ENCODE assay signal across 14 cellular contexts in the genomic region with DNA sequence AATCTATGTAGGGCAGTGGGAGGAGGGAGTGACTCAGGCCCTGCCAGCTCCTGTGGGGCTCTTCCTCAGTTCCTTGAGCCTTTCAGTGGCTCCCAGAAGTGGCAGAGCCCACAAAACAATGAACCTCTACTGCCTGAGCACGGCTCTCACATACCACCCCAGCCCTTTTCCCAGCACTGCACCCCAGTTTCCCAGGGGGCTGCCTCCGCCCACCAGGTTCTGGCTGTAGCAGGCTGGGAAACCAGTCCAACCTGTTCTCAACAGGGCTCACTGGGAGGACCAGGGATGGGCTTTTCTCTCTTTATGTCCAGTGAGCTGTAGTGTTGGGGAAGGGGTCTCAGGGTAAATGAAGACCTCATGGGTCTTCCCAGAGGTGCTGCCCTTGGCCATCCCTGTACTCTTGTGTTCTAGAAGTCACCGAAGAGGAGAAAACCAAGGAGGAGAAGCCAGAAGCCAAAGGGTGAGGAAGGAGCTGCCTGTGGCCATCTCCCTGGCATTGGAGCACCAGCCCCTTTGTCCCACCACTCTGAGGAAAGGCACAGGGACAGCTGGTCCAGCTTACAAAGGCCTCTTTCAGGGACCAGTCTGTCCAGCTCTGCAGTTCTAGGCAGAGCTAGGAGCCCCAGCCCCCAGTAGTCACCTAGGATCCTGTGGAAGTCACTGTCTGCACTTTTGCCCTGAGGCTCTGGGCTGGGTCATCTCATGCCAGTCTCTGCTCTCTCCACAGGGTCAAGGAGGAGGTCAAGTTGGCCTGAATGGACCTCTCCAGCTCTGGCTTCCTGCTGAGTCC. TPM values are rescaled to one million over a fixed set of nuclear protein-coding genes. Genes with fewer than 3 reads are reported as not detected.
DNase-seq lines count a peak whose midpoint lies in the region; ATAC-seq and TF ChIP-seq lines count a peak whose summit lies in the region.
"Had no signal": no experiment of that assay in that cellular context is flagged by ENCODE, and none has a peak within 500 bp of the region (broad histone marks: within the 10 kb centered on the region; RNA-seq: fewer than 3 reads in every experiment).

No MANE protein-coding gene starts in this region.

- H3K36me3 ChIP-seq in mucosa of rectum (ENCODE audit: control insufficient read depth in 2 of 2, insufficient read depth in 2 of 2, low read length in 2 of 2) = peaks cover 57 to 60% of the 10 kb centered on the region in 2 donors

- H3K9ac ChIP-seq in mucosa of rectum (ENCODE audit: low read depth in 1 of 2, low read length in 2 of 2) = no peak overlapping the region

- DNase-seq in Ammon's horn (ENCODE audit: low spot score) (peak; percentile 66), T1000 (lab: John Stamatoyannopoulos, UW) (no peak)
- no peak for DNase-seq in activated naive CD8-positive, alpha-beta T cell treated with anti-CD3 and anti-CD28 coated beads, Interleukin-2, amount 10 ng/mL, durations not matched to agents 7 days and 5 days
- DNase-seq: activated CD8-positive, alpha-beta memory T cell treated with anti-CD3 and anti-CD28 coated beads, Interleukin-2, amount 50 U/mL, for 4 hours; natural killer cell; NCI-H2029 treated with DMSO at 0.1 percent for 48 hours; stimulated activated CD4-positive, alpha-beta T cell treated with anti-CD3 and anti-CD28 coated beads, Interleukin-1b, Interleukin-23, amount 100 ng/mL, for 48 hours had no signal

- H3K27ac Mint-ChIP-seq in activated naive CD8-positive, alpha-beta T cell treated with anti-CD3 and anti-CD28 coated beads, Interleukin-2, amount 10 ng/mL, durations not matched to agents 7 days and 5 days = peak overlapping the region; percentile 54

- H3K4me3 Mint-ChIP-seq in activated naive CD8-positive, alpha-beta T cell treated with anti-CD3 and anti-CD28 coated beads, Interleukin-2, amount 10 ng/mL, durations not matched to agents 7 days and 5 days = no peak overlapping the region
- H3K4me3 Mint-ChIP-seq: natural killer cell had no signal

- peak overlapping the region; percentile 25 to 56 for H3K27ac ChIP-seq in mucosa of rectum (ENCODE audit: low read depth in 2 of 2, low read length in 2 of 2)
- H3K27ac ChIP-seq: HL-60 had no signal

- H3K27me3 Mint-ChIP-seq in activated naive CD8-positive, alpha-beta T cell treated with anti-CD3 and anti-CD28 coated beads, Interleukin-2, amount 10 ng/mL, durations not matched to agents 7 days and 5 days = no peaks in the 10 kb centered on the region

- peaks cover 29% of the 10 kb centered on the region for H3K36me3 Mint-ChIP-seq in activated naive CD8-positive, alpha-beta T cell treated with anti-CD3 and anti-CD28 coated beads, Interleukin-2, amount 10 ng/mL, durations not matched to agents 7 days and 5 days

- ATAC-seq in activated naive CD8-positive, alpha-beta T cell treated with anti-CD3 and anti-CD28 coated beads, Interleukin-2, amount 10 ng/mL, durations not matched to agents 7 days and 5 days (ENCODE audit: low read depth) = no peak
- ATAC-seq in HG02981 (IDR thresholded peaks at IDR 0.05; ENCODE audit: unreplicated experiment) (no peak), HG03432 (IDR thresholded peaks at IDR 0.05; ENCODE audit: unreplicated experiment) (no peak), HG03175 (IDR thresholded peaks at IDR 0.05; ENCODE audit: unreplicated experiment) (no peak)
- ATAC-seq: natural killer cell had no signal

- POLR2A ChIA-PET in activated naive CD8-positive, alpha-beta T cell treated with anti-CD3 and anti-CD28 coated beads, Interleukin-2, amount 10 ng/mL, durations not matched to agents 7 days and 5 days (lab: Charles Lee) = interaction anchor here (0.6 kb wide), 2 partner anchors 61 to 67 kb away, joined by 4 read pairs; no protein-coding TSS in a partner anchor

- peaks cover 22 to 42% of the 10 kb centered on the region in 2 donors for H3K4me1 ChIP-seq in mucosa of rectum (ENCODE audit: control insufficient read depth in 2 of 2, insufficient read depth in 2 of 2, low read length in 2 of 2)

- H3K4me1 Mint-ChIP-seq in activated naive CD8-positive, alpha-beta T cell treated with anti-CD3 and anti-CD28 coated beads, Interleukin-2, amount 10 ng/mL, durations not matched to agents 7 days and 5 days = peaks cover 19% of the 10 kb centered on the region

- peak; percentile 27 for TF ChIP-seq POLR2A in GM18526 (IDR thresholded peaks at IDR 0.05; ENCODE audit: extremely low read depth, insufficient read length)

- no peaks in the 10 kb centered on the region for H3K9me3 ChIP-seq in mucosa of rectum (ENCODE audit: control insufficient read depth in 2 of 2, low read length in 2 of 2)
- H3K9me3 ChIP-seq: tibial nerve had no signal

- no peaks in the 10 kb centered on the region for H3K27me3 ChIP-seq in mucosa of rectum (ENCODE audit: control insufficient read depth in 2 of 2, insufficient read depth in 2 of 2, low read length in 2 of 2)
- H3K27me3 ChIP-seq: tibial nerve had no signal

- no peaks in the 10 kb centered on the region for H3K9me3 Mint-ChIP-seq in activated naive CD8-positive, alpha-beta T cell treated with anti-CD3 and anti-CD28 coated beads, Interleukin-2, amount 10 ng/mL, durations not matched to agents 7 days and 5 days
- H3K9me3 Mint-ChIP-seq: natural killer cell had no signal

- no peak overlapping the region for H3K4me3 ChIP-seq in mucosa of rectum (ENCODE audit: low read length in 2 of 2)
- H3K4me3 ChIP-seq: tibial nerve had no signal

RNA-seq across cellular contexts. Expression of a gene that starts 3.5 kb away (rescaled TPM):
- 10 to 100 TPM; 21.7 to 22.0 TPM for total RNA-seq in activated naive CD8-positive, alpha-beta T cell treated with anti-CD3 and anti-CD28 coated beads, Interleukin-2, amount 10 ng/mL, durations not matched to agents 7 days and 5 days

RNA-seq across cellular contexts. Expression of a gene that starts 29.8 kb away (rescaled TPM):
- total RNA-seq in activated naive CD8-positive, alpha-beta T cell treated with anti-CD3 and anti-CD28 coated beads, Interleukin-2, amount 10 ng/mL, durations not matched to agents 7 days and 5 days = 10 to 100 TPM; 17.4 to 17.6 TPM

RNA-seq across cellular contexts. Expression of a gene that starts 29.9 kb away (rescaled TPM):
- total RNA-seq in activated naive CD8-positive, alpha-beta T cell treated with anti-CD3 and anti-CD28 coated beads, Interleukin-2, amount 10 ng/mL, durations not matched to agents 7 days and 5 days = 1 to 10 TPM in 1 of 2 experiments, under 1 TPM in 1; 0.51 to 1.6 TPM

RNA-seq across cellular contexts. Expression of a gene that starts 40.6 kb away (rescaled TPM):
- 100 to 1,000 TPM; 195 to 197 TPM for total RNA-seq in activated naive CD8-positive, alpha-beta T cell treated with anti-CD3 and anti-CD28 coated beads, Interleukin-2, amount 10 ng/mL, durations not matched to agents 7 days and 5 days
